ENCODE assay signal across 8 cellular contexts in genomic region chr15:48250640-48251076, GRCh38. TPM values are rescaled to one million over a fixed set of nuclear protein-coding genes. Genes with fewer than 3 reads are reported as not detected.
DNase-seq lines count a peak whose midpoint lies in the region; ATAC-seq and TF ChIP-seq lines count a peak whose summit lies in the region.

No MANE protein-coding gene starts in this region.

- H3K4me3 ChIP-seq in breast epithelium (no peak overlapping the region), left lung (no peak overlapping the region), vagina (no peak overlapping the region)

- no peaks in the 10 kb centered on the region for H3K36me3 Mint-ChIP-seq in activated CD4-positive, alpha-beta T cell treated with anti-CD3 and anti-CD28 coated beads, Interleukin-2, amount 10 ng/mL, durations not matched to agents 7 days and 5 days (ENCODE audit: low read depth)

- no peak overlapping the region for H3K27ac Mint-ChIP-seq in activated CD4-positive, alpha-beta T cell treated with anti-CD3 and anti-CD28 coated beads, Interleukin-2, amount 10 ng/mL, durations not matched to agents 7 days and 5 days

- TF ChIP-seq POLR2A in breast epithelium (IDR thresholded peaks at IDR 0.05), result no peak
- TF ChIP-seq POLR2A in vagina (IDR thresholded peaks at IDR 0.05), result no peak

- peak; percentile 29 for DNase-seq in activated CD4-positive, alpha-beta T cell treated with anti-CD3 and anti-CD28 coated beads, Interleukin-2, amount 10 ng/mL, durations not matched to agents 7 days and 5 days
- no peak for DNase-seq in activated CD4-positive, alpha-beta T cell treated with anti-CD3 and anti-CD28 coated beads, Interleukin-2, amount 50 U/mL, for 1 hour
- DNase-seq in HT-29 (ENCODE audit: low spot score) (peak; percentile 67), NOMO-1 treated with dmso at 0.1 percent for 144 hours (lab: John Stamatoyannopoulos, UW; ENCODE audit: unreplicated experiment) (peak; percentile 6), breast epithelium (ENCODE audit: low spot score in 2 of 2) (no peak), left lung (no peak), vagina (ENCODE audit: extremely low spot score in 2 of 2) (no peak)

- H3K4me3 Mint-ChIP-seq in activated CD4-positive, alpha-beta T cell treated with anti-CD3 and anti-CD28 coated beads, Interleukin-2, amount 10 ng/mL, durations not matched to agents 7 days and 5 days, result no peak overlapping the region

- POLR2A ChIA-PET in activated CD4-positive, alpha-beta T cell treated with anti-CD3 and anti-CD28 coated beads, Interleukin-2, amount 10 ng/mL, durations not matched to agents 7 days and 5 days (lab: Charles Lee), result no interaction called here

- H3K27me3 ChIP-seq in breast epithelium (no peaks in the 10 kb centered on the region), left lung (peaks cover 0 to 5% of the 10 kb centered on the region in 2 donors), vagina (no peaks in the 10 kb centered on the region)

- H3K9me3 ChIP-seq in breast epithelium, result no peaks in the 10 kb centered on the region
- no peaks in the 10 kb centered on the region for H3K9me3 ChIP-seq in left lung
- no peaks in the 10 kb centered on the region for H3K9me3 ChIP-seq in vagina

- H3K9me3 Mint-ChIP-seq in activated CD4-positive, alpha-beta T cell treated with anti-CD3 and anti-CD28 coated beads, Interleukin-2, amount 10 ng/mL, durations not matched to agents 7 days and 5 days, result no peaks in the 10 kb centered on the region

- peak; percentile 66 for ATAC-seq in left lung
- no peak for ATAC-seq in HG03520 (IDR thresholded peaks at IDR 0.05; ENCODE audit: unreplicated experiment)

- intact Hi-C loops in breast epithelium (cut with DNase I; ENCODE audit: low total_unique reads), result no loop called here
- intact Hi-C loops in left lung (cut with DNase I), result no loop called here
- intact Hi-C loops in vagina (cut with DNase I), result no loop called here

- H3K36me3 ChIP-seq in breast epithelium (no peaks in the 10 kb centered on the region), left lung (no peaks in the 10 kb centered on the region), vagina (no peaks in the 10 kb centered on the region)

- peaks cover 3% of the 10 kb centered on the region for H3K27me3 Mint-ChIP-seq in activated CD4-positive, alpha-beta T cell treated with anti-CD3 and anti-CD28 coated beads, Interleukin-2, amount 10 ng/mL, durations not matched to agents 7 days and 5 days

- peak in 2 of 3 donors; percentile 58 to 64 for TF ChIP-seq CTCF in breast epithelium (IDR thresholded peaks at IDR 0.05)
- TF ChIP-seq CTCF in left lung (IDR thresholded peaks at IDR 0.05), result peak; percentile 25 to 40
- peak; percentile 16 to 63 (median 60) for TF ChIP-seq CTCF in vagina (IDR thresholded peaks at IDR 0.05)

- H3K4me1 ChIP-seq in breast epithelium (no peaks in the 10 kb centered on the region), left lung (no peaks in the 10 kb centered on the region), vagina (no peaks in the 10 kb centered on the region)

- no peaks in the 10 kb centered on the region for H3K4me1 Mint-ChIP-seq in activated CD4-positive, alpha-beta T cell treated with anti-CD3 and anti-CD28 coated beads, Interleukin-2, amount 10 ng/mL, durations not matched to agents 7 days and 5 days

- H3K27ac ChIP-seq in breast epithelium (no peak overlapping the region), left lung (no peak overlapping the region), vagina (no peak overlapping the region)

- CTCF ChIA-PET in activated CD4-positive, alpha-beta T cell treated with anti-CD3 and anti-CD28 coated beads, Interleukin-2, amount 10 ng/mL, durations not matched to agents 7 days and 5 days (lab: Charles Lee), result no interaction called here

RNA-seq across cellular contexts. Expression of gene SLC12A1, which starts 44.6 kb away (rescaled TPM):
- not detected for total RNA-seq in activated CD4-positive, alpha-beta T cell treated with anti-CD3 and anti-CD28 coated beads, Interleukin-2, amount 10 ng/mL, durations not matched to agents 7 days and 5 days
- total RNA-seq in HT-29 (2014; rRNA removed; shearing (Covaris generic)), result not detected in 2 replicates
- under 1 TPM in 1 of 3 donors, not detected in 2; under 0.01 TPM for total RNA-seq in breast epithelium
- not detected for total RNA-seq in left lung
- total RNA-seq in vagina, result not detected

RNA-seq across cellular contexts. Expression of gene CTXN2, which starts 59.2 kb away (rescaled TPM):
- total RNA-seq in activated CD4-positive, alpha-beta T cell treated with anti-CD3 and anti-CD28 coated beads, Interleukin-2, amount 10 ng/mL, durations not matched to agents 7 days and 5 days, result not detected
- total RNA-seq in HT-29 (2014; rRNA removed; shearing (Covaris generic)), result not detected in 2 replicates
- total RNA-seq in breast epithelium (not detected), left lung (not detected), vagina (not detected)

Comparison
In these comparisons a context has a peak if more than half of its experiments do, and no peak if none do; other contexts are left out.
1. DNase-seq: peak in activated CD4-positive, alpha-beta T cell treated with anti-CD3 and anti-CD28 coated beads, Interleukin-2, amount 10 ng/mL, durations not matched to agents 7 days and 5 days (single experiment), HT-29 (single experiment) and NOMO-1 treated with dmso at 0.1 percent for 144 hours (single experiment); none in activated CD4-positive, alpha-beta T cell treated with anti-CD3 and anti-CD28 coated beads, Interleukin-2, amount 50 U/mL, for 1 hour (single experiment), breast epithelium (0 of 2), left lung (0 of 2) and vagina (0 of 2).
2. Peak in every context shown above with its lines, with median percentiles within 50 percentile points of each other: CTCF ChIP-seq.